10 cellular contexts compared by ENCODE assay signal in the genomic region with DNA sequence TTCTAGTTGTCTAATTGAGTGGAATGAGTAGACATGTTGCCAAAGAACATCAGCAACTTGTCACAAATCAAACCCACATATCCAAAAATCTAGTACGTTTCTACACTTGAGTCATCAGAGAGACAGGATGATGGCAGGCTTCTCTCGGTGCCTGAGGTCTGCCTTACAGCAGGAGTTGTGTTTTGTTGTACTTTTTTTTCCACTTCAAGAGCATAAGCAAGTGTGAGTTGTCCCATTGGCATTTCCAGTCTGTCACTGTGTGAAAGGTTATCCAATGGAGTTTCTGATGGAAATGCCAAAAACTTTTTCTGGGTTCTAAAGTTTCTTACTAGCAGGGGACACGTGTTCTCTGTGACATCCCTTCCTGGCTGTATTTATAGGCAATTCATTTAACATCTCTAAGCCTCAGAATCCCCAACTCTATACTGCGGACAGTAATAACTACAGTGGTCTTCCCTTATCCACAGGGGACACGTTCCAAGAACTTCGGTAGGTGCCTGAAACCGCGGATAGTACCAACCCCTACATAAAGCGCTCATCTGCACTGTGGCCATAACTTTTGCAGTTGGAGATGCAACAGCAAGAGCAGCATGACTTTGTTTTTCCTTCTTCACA.
DNase-seq lines count a peak whose midpoint lies in the region; ATAC-seq and TF ChIP-seq lines count a peak whose summit lies in the region.
"Had no signal": no experiment of that assay in that cellular context is flagged by ENCODE, and none has a peak within 500 bp of the region (broad histone marks: within the 10 kb centered on the region; RNA-seq: fewer than 3 reads in every experiment).

No MANE protein-coding gene starts in this region.

- H3K36me3 ChIP-seq in A673 (ENCODE audit: insufficient read depth, low read length, poor library complexity, severe bottlenecking), result no peaks in the 10 kb centered on the region

- peak overlapping the region; percentile 90 for H3K27ac Mint-ChIP-seq in activated T-helper 17 cell treated with anti-CD3 and anti-CD28 coated beads, Interleukin-2, amount 50 U/mL, for 72 hours

- no peak overlapping the region for H3K4me3 ChIP-seq in A673 (ENCODE audit: low read depth, low read length, poor library complexity, severe bottlenecking)

- H3K9me3 ChIP-seq in A673 (ENCODE audit: low read depth, low read length, poor library complexity, severe bottlenecking), result no peaks in the 10 kb centered on the region

- no peak for TF ChIP-seq CTCF in A673 (conservative IDR thresholded peaks at IDR 0.05; ENCODE audit: low read depth, low read length)

- POLR2A ChIA-PET in A673 (lab: Charles Lee; ENCODE audit: low non-redundant PET), result no interaction called here

- BruUV-seq in A673 (replicated peaks; lab: Mats Ljungman, UMichigan), result no TSS peak

- intact Hi-C loops in A673 (cut with micrococcal nuclease; ENCODE audit: unreplicated experiment), result no loop called here

- CTCF ChIA-PET in A673 (lab: Charles Lee), result no interaction called here

- peak; percentile 76 for DNase-seq in stimulated activated CD4-positive, alpha-beta T cell treated with anti-CD3 and anti-CD28 coated beads, Interleukin-1b, Interleukin-23, amount 100 ng/mL, for 48 hours
- DNase-seq in stimulated activated CD4-positive, alpha-beta T cell treated with anti-CD3 and anti-CD28 coated beads, Interleukin-2, amount 100 ng/mL, for 48 hours, result no peak
- DNase-seq in hepatic stellate cell (ENCODE audit: low spot score), result peak; percentile 79
- no peak for DNase-seq in A673 (ENCODE audit: low spot score)
- no peak for DNase-seq in NCI-H2196 treated with DMSO at 0.1 percent for 48 hours (lab: John Stamatoyannopoulos, UW; ENCODE audit: unreplicated experiment)
- DNase-seq in SHP77 treated with DMSO at 0.1 percent for 48 hours (lab: John Stamatoyannopoulos, UW), result no peak
- DNase-seq: NCI-H2171 treated with DMSO at 0.1 percent for 48 hours had no signal

- ATAC-seq in activated T-helper 17 cell treated with anti-CD3 and anti-CD28 coated beads, Interleukin-2, amount 50 U/mL, for 72 hours (replicated peaks), result peak; percentile 86
- no peak for ATAC-seq in HG03280 (IDR thresholded peaks at IDR 0.05; ENCODE audit: unreplicated experiment)

- no peak overlapping the region for H3K27ac ChIP-seq in A673 (ENCODE audit: low read depth, low read length, poor library complexity, severe bottlenecking)

- peak overlapping the region; percentile 66 for H3K4me3 Mint-ChIP-seq in activated T-helper 17 cell treated with anti-CD3 and anti-CD28 coated beads, Interleukin-2, amount 50 U/mL, for 72 hours
- H3K4me3 Mint-ChIP-seq: nephron had no signal

- no peaks in the 10 kb centered on the region for H3K4me1 ChIP-seq in A673 (ENCODE audit: insufficient read depth, low read length, poor library complexity, severe bottlenecking)

- peaks cover 51% of the 10 kb centered on the region for H3K27me3 ChIP-seq in A673 (replicated peaks; ENCODE audit: insufficient read depth, low read depth, low read length, poor library complexity)

- peaks cover 45% of the 10 kb centered on the region for H3K4me1 Mint-ChIP-seq in activated T-helper 17 cell treated with anti-CD3 and anti-CD28 coated beads, Interleukin-2, amount 50 U/mL, for 72 hours

- peaks cover 6% of the 10 kb centered on the region for H3K36me3 Mint-ChIP-seq in activated T-helper 17 cell treated with anti-CD3 and anti-CD28 coated beads, Interleukin-2, amount 50 U/mL, for 72 hours (ENCODE audit: low read depth)

- H3K9me3 Mint-ChIP-seq in activated T-helper 17 cell treated with anti-CD3 and anti-CD28 coated beads, Interleukin-2, amount 50 U/mL, for 72 hours, result no peaks in the 10 kb centered on the region

- H3K27me3 Mint-ChIP-seq in activated T-helper 17 cell treated with anti-CD3 and anti-CD28 coated beads, Interleukin-2, amount 50 U/mL, for 72 hours, result peaks cover 41% of the 10 kb centered on the region

Comparison
In these comparisons a context has a peak if more than half of its experiments do, and no peak if none do; other contexts are left out.
1. DNase-seq: peak in stimulated activated CD4-positive, alpha-beta T cell treated with anti-CD3 and anti-CD28 coated beads, Interleukin-1b, Interleukin-23, amount 100 ng/mL, for 48 hours (single experiment) and hepatic stellate cell (single experiment); none in stimulated activated CD4-positive, alpha-beta T cell treated with anti-CD3 and anti-CD28 coated beads, Interleukin-2, amount 100 ng/mL, for 48 hours (0 of 2), A673 (single experiment), NCI-H2196 treated with DMSO at 0.1 percent for 48 hours (single experiment) and SHP77 treated with DMSO at 0.1 percent for 48 hours (single experiment).